Comparison of ENCODE assay signal across 10 cellular contexts in the genomic region with DNA sequence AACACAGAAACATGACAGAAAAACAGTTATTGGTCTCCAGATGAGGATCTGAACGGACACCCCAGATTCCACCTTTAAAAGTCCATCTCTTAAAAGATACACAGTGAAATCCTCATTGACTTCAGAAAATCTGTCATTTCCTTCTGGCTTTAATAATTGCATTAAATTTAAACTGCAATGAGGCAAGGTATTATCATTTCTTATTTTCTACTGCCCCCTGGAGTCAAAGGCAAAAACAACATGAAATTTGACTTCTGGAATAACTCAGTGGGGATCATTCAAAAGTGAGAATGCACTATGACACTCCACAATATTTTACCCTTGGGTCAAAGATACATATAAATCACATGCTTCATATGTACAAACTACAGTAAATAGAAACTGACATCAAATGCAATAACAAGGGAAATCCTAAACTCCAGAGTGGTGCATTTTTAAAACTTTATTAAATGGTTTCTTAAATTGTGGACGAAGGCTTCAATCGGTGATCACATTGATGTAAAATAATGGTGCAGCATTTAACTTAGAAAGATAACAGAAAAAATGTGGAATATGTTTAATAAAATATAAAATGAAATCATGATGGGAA. TPM values are rescaled to one million over a fixed set of nuclear protein-coding genes. Genes with fewer than 3 reads are reported as not detected.
DNase-seq lines count a peak whose midpoint lies in the region; TF ChIP-seq lines count a peak whose summit lies in the region.
"Had no signal": no experiment of that assay in that cellular context is flagged by ENCODE, and none has a peak within 500 bp of the region (broad histone marks: within the 10 kb centered on the region; RNA-seq: fewer than 3 reads in every experiment).

No MANE protein-coding gene starts in this region.

- no peak for TF ChIP-seq POLR2A in NB4 (IDR thresholded peaks at IDR 0.05; ENCODE audit: extremely low read depth, insufficient read length)

- peaks cover 0 to 47% (median 4%) of the 10 kb centered on the region in 45 donors for H3K27me3 ChIP-seq in dorsolateral prefrontal cortex

- intact Hi-C loops in dorsolateral prefrontal cortex (cut with DNase I) = no loop called here

- peak; percentile 0 for DNase-seq in NCI-H510A treated with DMSO at 0.1 percent for 48 hours (lab: John Stamatoyannopoulos, UW)
- no peak for DNase-seq in NCI-H510A (lab: John Stamatoyannopoulos, UW)
- peak; percentile 17 for DNase-seq in NB4 (ENCODE audit: low read depth)
- no peak for DNase-seq in dorsolateral prefrontal cortex
- peak; percentile 0 for DNase-seq in renal cortical epithelial cell (ENCODE audit: low read depth)
- DNase-seq in SK-N-DZ (ENCODE audit: low spot score) = no peak
- DNase-seq in UCSD-AML1 (lab: John Stamatoyannopoulos, UW; ENCODE audit: unreplicated experiment) = no peak
- no peak for DNase-seq in SKM-1 treated with dmso at 0.1 percent for 144 hours (lab: John Stamatoyannopoulos, UW; ENCODE audit: unreplicated experiment)
- DNase-seq: CD8-positive, alpha-beta memory T cell; NCI-H446 treated with DMSO at 0.1 percent for 48 hours had no signal

- TF ChIP-seq CTCF in NB4 (IDR thresholded peaks at IDR 0.05; ENCODE audit: low read depth, low read length) (peak; percentile 26), dorsolateral prefrontal cortex (IDR thresholded peaks at IDR 0.05 in 54 of 56, conservative IDR thresholded peaks at IDR 0.05 in 2 of 56; ENCODE audit: low read depth in 1 of 56, partially characterized antibody in 56 of 56) (peak; percentile 19 to 72 (median 52))

- H3K4me3 ChIP-seq in NB4 (ENCODE audit: low read depth, low read length) = no peak overlapping the region
- H3K4me3 ChIP-seq in dorsolateral prefrontal cortex = no peak overlapping the region

- H3K27ac ChIP-seq in dorsolateral prefrontal cortex = no peak overlapping the region

RNA-seq across cellular contexts. Expression of a gene that starts 56.4 kb away (rescaled TPM):
- total RNA-seq in dorsolateral prefrontal cortex (not detected), renal cortical epithelial cell (not detected in 2 replicates)
- polyA plus RNA-seq in SK-N-DZ (2014; cell fraction: cytosol; rRNA removed) = not detected in 2 replicates
- polyA plus RNA-seq in SK-N-DZ (2014; cell fraction: nucleus; rRNA removed) = not detected in 2 replicates
- total RNA-seq: CD8-positive, alpha-beta memory T cell had no signal
- polyA plus RNA-seq: CD8-positive, alpha-beta memory T cell had no signal

Comparison
In these comparisons a context has a peak if more than half of its experiments do, and no peak if none do; other contexts are left out.
1. DNase-seq: peak in NCI-H510A treated with DMSO at 0.1 percent for 48 hours (single experiment), NB4 (single experiment) and renal cortical epithelial cell (single experiment); none in NCI-H510A (single experiment), dorsolateral prefrontal cortex (0 of 10), SK-N-DZ (single experiment), UCSD-AML1 (single experiment) and SKM-1 treated with dmso at 0.1 percent for 144 hours (single experiment).